ENCODE assay signal across 10 cellular contexts in genomic region chr17:72719582-72720493, GRCh38.
A peak's percentile ranks its signal among the peaks of the same experiment; 100 is the strongest.
DNase-seq lines count a peak whose midpoint lies in the region; ATAC-seq and TF ChIP-seq lines count a peak whose summit lies in the region.
"Had no signal": no experiment of that assay in that cellular context is flagged by ENCODE, and none has a peak within 500 bp of the region (broad histone marks: within the 10 kb centered on the region; RNA-seq: fewer than 3 reads in every experiment).

No MANE protein-coding gene starts in this region.

- DNase-seq in Ammon's horn (ENCODE audit: low spot score) (peak; percentile 24), M059J (ENCODE audit: low read depth) (peak; percentile 73), nephron progenitor cell (no peak), WERI-Rb-1 (no peak), epidermal melanocyte (ENCODE audit: insufficient read length, low spot score) (no peak), HuH-7.5 (ENCODE audit: low spot score) (no peak), NCI-H2029 (lab: John Stamatoyannopoulos, UW) (no peak)
- DNase-seq in activated T-cell treated with anti-CD3 and anti-CD28 coated beads, Interleukin-2, amount 50 U/mL, for 4 hours, result peak; percentile 14

- TF ChIP-seq CTCF in nephron progenitor cell (IDR thresholded peaks at IDR 0.05) (no peak), WERI-Rb-1 (IDR thresholded peaks at IDR 0.05; ENCODE audit: low read depth, low read length) (no peak)

- H3K9me3 Mint-ChIP-seq in activated T-cell treated with anti-CD3 and anti-CD28 coated beads, Interleukin-2, amount 50 U/mL, for 4 hours, result no peaks in the 10 kb centered on the region
- no peaks in the 10 kb centered on the region for H3K9me3 Mint-ChIP-seq in nephron progenitor cell
- H3K9me3 Mint-ChIP-seq: memory B cell had no signal

- peaks cover 21% of the 10 kb centered on the region for H3K4me1 Mint-ChIP-seq in activated T-cell treated with anti-CD3 and anti-CD28 coated beads, Interleukin-2, amount 50 U/mL, for 4 hours (ENCODE audit: low read depth)
- peaks cover 53% of the 10 kb centered on the region for H3K4me1 Mint-ChIP-seq in nephron progenitor cell

- H3K27ac Mint-ChIP-seq in nephron progenitor cell, result peak overlapping the region; percentile 57
- H3K27ac Mint-ChIP-seq: B cell, memory B cell had no signal

- peak; percentile 75 to 81 for ATAC-seq in activated T-cell treated with anti-CD3 and anti-CD28 coated beads, Interleukin-2, amount 50 U/mL, for 4 hours

- H3K4me3 Mint-ChIP-seq in activated T-cell treated with anti-CD3 and anti-CD28 coated beads, Interleukin-2, amount 50 U/mL, for 4 hours, result peak overlapping the region; percentile 65
- no peak overlapping the region for H3K4me3 Mint-ChIP-seq in nephron progenitor cell
- H3K4me3 Mint-ChIP-seq: B cell, memory B cell had no signal

- H3K27me3 ChIP-seq in WERI-Rb-1 (ENCODE audit: insufficient read depth, low read depth, severe bottlenecking), result no peaks in the 10 kb centered on the region

- no peak overlapping the region for H3K27ac ChIP-seq in WERI-Rb-1

- no peaks in the 10 kb centered on the region for H3K27me3 Mint-ChIP-seq in activated T-cell treated with anti-CD3 and anti-CD28 coated beads, Interleukin-2, amount 50 U/mL, for 4 hours (ENCODE audit: low read depth)
- H3K27me3 Mint-ChIP-seq in nephron progenitor cell (ENCODE audit: low read depth, poor library complexity), result peaks cover 11% of the 10 kb centered on the region
- H3K27me3 Mint-ChIP-seq: B cell, memory B cell had no signal

- no peaks in the 10 kb centered on the region for H3K9me3 ChIP-seq in WERI-Rb-1 (ENCODE audit: severe bottlenecking)

- H3K36me3 Mint-ChIP-seq in activated T-cell treated with anti-CD3 and anti-CD28 coated beads, Interleukin-2, amount 50 U/mL, for 4 hours (ENCODE audit: insufficient read depth), result peaks cover 4% of the 10 kb centered on the region
- no peaks in the 10 kb centered on the region for H3K36me3 Mint-ChIP-seq in nephron progenitor cell (ENCODE audit: low read depth)

- no peak overlapping the region for H3K4me3 ChIP-seq in WERI-Rb-1 (ENCODE audit: low read depth, low read length)

- peaks cover 7% of the 10 kb centered on the region for H3K36me3 ChIP-seq in WERI-Rb-1

Comparison
In these comparisons a context has a peak if more than half of its experiments do, and no peak if none do; other contexts are left out.
1. DNase-seq: peak in Ammon's horn (single experiment), M059J (single experiment) and activated T-cell treated with anti-CD3 and anti-CD28 coated beads, Interleukin-2, amount 50 U/mL, for 4 hours (single experiment); none in nephron progenitor cell (single experiment), WERI-Rb-1 (single experiment), epidermal melanocyte (single experiment), HuH-7.5 (single experiment) and NCI-H2029 (single experiment).